ENCODE assay signal across 1 cellular context in the genomic region with DNA sequence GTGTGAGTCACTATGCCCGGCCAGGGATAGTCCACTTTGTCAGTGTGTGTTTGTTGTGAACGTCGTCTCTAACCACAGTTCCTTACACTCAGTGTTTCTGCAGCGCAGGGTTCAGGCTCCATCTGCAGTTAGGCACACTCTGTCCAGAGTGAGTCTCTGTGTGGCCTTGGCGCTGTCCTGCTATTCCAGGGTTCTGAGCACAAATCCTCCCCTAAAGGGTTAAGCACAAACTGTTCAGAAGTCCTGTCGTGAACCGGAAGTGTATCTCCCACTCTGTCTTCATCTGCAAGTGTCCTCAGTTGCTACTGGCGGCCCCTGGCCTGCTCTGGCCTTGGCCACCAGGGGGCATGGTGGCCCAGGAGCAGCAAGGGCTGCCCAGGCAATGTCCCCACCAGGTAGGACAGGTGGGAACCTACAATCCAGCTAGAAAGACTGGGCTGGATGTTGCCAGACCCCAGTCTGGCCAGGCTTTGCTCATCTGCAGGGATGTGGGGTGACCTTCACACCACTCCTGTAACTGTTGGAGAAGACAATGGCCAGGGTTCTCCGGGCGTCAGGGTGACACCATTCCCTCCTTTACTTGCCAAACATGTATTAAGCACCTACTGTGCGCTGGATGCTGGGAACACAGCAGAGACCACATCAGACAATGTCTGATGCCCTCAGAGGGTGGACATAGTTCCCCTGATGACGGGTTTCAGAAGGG.
TF ChIP-seq lines count a peak whose summit lies in the region.

No MANE protein-coding gene starts in this region.

TF ChIP-seq in Ishikawa, 13 proteins besides CTCF, POLR2A, EP300 and RAD21 (continued from another document):
- TF ChIP-seq REST (IDR thresholded peaks at IDR 0.05; ENCODE audit: low read depth) = peak; percentile 13; the same call in 1 of the 2 replicates
- no peak for TF ChIP-seq CEBPB (IDR thresholded peaks at IDR 0.05)
